In the genomic region with DNA sequence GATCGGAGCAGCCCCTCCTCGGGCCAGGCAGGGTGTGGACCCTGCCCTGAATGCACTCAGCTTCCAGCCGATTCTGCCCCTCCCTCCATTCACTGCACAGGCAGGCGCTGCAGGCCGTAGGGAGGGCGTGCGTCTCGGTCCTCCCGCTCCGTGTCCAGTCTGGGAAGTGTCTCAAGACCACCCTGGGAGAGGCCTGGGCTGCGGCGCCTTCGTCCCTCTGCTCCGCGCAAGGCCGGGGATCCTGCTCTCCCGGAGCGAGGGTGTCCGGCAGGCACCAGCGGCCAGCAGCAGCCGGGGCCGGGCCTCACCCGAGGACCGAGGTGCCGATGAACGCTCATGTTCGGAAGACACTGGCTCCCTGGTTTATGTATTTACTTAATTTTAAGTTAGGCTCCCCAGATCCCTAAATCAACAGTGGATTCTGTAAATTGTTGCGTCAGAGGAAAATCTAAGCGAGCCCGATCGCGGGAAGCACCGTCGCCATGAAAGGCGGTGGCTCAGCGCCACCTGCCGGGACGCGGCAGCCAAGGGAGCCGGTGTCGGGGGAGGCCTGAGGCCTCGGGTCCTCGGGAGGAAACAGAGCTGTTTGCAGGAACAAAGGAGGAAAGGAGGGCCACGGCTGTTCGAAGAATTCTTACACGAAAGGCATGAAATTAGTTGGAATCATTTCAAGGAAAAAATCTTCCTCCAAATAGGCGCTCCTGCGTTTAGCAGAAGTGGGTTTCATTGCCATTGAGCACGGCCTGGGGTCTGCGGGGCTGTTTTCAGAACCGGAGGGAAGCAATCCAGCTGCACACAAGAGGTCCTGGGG, we compare ENCODE assay signal across 8 cellular contexts.
DNase-seq lines count a peak whose midpoint lies in the region; ATAC-seq and TF ChIP-seq lines count a peak whose summit lies in the region.

No MANE protein-coding gene starts in this region.

- H3K9me3 ChIP-seq in BLaER1 (no peaks in the 10 kb centered on the region), SJCRH30 (replicated peaks) (no peaks in the 10 kb centered on the region)

- DNase-seq in HK-2 (ENCODE audit: unreplicated experiment) (peak; percentile 55), SJCRH30 (peak; percentile 68 to 76), fibroblast of villous mesenchyme (ENCODE audit: low read depth) (peak; percentile 6), nephron progenitor cell (peak; percentile 81)

- H3K4me1 Mint-ChIP-seq in nephron progenitor cell = peaks cover 29% of the 10 kb centered on the region

- H3K27me3 ChIP-seq in BLaER1 (no peaks in the 10 kb centered on the region), SJCRH30 (peaks cover 66% of the 10 kb centered on the region)

- no peaks in the 10 kb centered on the region for H3K9me3 Mint-ChIP-seq in nephron progenitor cell

- H3K9ac ChIP-seq in BLaER1 = peak overlapping the region; percentile 62; the same call in 1 of the 2 replicates

- ATAC-seq in GM18511 (IDR thresholded peaks at IDR 0.05; ENCODE audit: unreplicated experiment) (no peak), GM21528 (IDR thresholded peaks at IDR 0.05; ENCODE audit: low FRiP score, unreplicated experiment) (no peak), GM21381 (IDR thresholded peaks at IDR 0.05; ENCODE audit: unreplicated experiment) (no peak)

- no peak overlapping the region for H3K4me3 ChIP-seq in BLaER1
- no peak overlapping the region for H3K4me3 ChIP-seq in SJCRH30
- H3K4me3 ChIP-seq in fibroblast of villous mesenchyme (ENCODE audit: low read depth, low read length) = no peak overlapping the region

- no peak overlapping the region for H3K27ac Mint-ChIP-seq in nephron progenitor cell

- no peaks in the 10 kb centered on the region for H3K36me3 Mint-ChIP-seq in nephron progenitor cell (ENCODE audit: low read depth)

- peak overlapping the region; percentile 63 for H3K27ac ChIP-seq in BLaER1
- no peak overlapping the region for H3K27ac ChIP-seq in SJCRH30

- TF ChIP-seq CTCF in fibroblast of villous mesenchyme (IDR thresholded peaks at IDR 0.05; ENCODE audit: insufficient read depth, low read depth, low read length) (peak; percentile 51), nephron progenitor cell (IDR thresholded peaks at IDR 0.05) (peak; percentile 90)

- H3K4me2 ChIP-seq in BLaER1 = peak overlapping the region; percentile 81

- H3K36me3 ChIP-seq in BLaER1 (peaks cover 34% of the 10 kb centered on the region), SJCRH30 (no peaks in the 10 kb centered on the region)

- H3K4me3 Mint-ChIP-seq in nephron progenitor cell = peak overlapping the region; percentile 73

- peaks cover 42% of the 10 kb centered on the region for H3K4me1 ChIP-seq in BLaER1
- H3K4me1 ChIP-seq in SJCRH30 = 0 out of 2 replicates have a peak, but pooled peaks cover 3% of the 10 kb centered on the region

- H3K27me3 Mint-ChIP-seq in nephron progenitor cell (ENCODE audit: low read depth, poor library complexity) = peaks cover 25% of the 10 kb centered on the region

- H4K20me1 ChIP-seq in BLaER1 = peaks cover 100% of the 10 kb centered on the region

Comparison
In these comparisons a context has a peak if more than half of its experiments do, and no peak if none do; other contexts are left out.
1. DNase-seq: peak in every context shown above with its lines; median percentile 81 in nephron progenitor cell; 72 in SJCRH30; 55 in HK-2; 6 in fibroblast of villous mesenchyme.